ENCODE assay signal across 8 cellular contexts in the genomic region with DNA sequence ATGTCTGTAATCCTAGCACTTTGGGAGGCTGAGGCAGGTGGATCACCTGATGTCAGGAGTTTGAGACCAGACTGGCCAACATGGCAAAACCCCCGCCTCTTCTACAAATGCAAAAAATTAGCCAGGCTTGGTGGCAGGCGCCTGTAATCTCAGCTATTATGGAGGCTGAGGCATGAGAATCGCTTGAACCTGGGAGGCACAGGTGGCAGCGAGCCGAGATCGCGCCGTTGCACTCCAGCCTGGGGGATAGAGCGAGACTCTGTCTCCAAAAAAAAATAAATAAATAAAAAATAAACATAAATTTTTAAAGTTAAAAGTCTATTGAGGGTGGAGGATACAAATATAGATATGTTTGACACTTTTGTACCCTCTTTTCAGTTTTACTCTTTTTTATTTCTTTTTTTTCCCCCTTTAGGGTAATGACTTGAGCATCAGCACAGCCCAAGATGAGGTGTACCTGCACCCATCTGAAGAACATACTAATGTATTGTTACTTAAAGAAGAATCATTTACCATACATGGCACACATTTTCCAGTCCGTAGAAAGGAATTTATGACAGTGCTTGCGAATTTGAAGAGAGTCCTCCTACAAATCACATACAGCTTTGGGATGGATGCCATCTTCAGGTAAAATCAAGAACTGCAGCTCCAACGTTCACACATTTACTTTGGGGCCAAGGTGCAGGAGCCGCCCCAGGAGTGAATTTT.
A peak's percentile ranks its signal among the peaks of the same experiment; 100 is the strongest.
DNase-seq lines count a peak whose midpoint lies in the region; ATAC-seq and TF ChIP-seq lines count a peak whose summit lies in the region.

No MANE protein-coding gene starts in this region.

- no peak for TF ChIP-seq POLR2A in HCT116 (IDR thresholded peaks at IDR 0.05; ENCODE audit: borderline replicate concordance, extremely low read depth, insufficient read depth, insufficient read length)

- H3K27me3 ChIP-seq in HCT116 (ENCODE audit: insufficient read depth, low read length) (no peaks in the 10 kb centered on the region), iPS DF 6.9 (ENCODE audit: control insufficient read depth, insufficient read depth, low read length) (no peaks in the 10 kb centered on the region)

- intact Hi-C loops in HCT116 (cut with micrococcal nuclease): loop anchor here (1.0 to 5.0 kb wide), 3 partner anchors 445 to 1515 kb away; no protein-coding TSS in a partner anchor

- H3K79me2 ChIP-seq in HCT116 (ENCODE audit: insufficient read depth, low read length): no peaks in the 10 kb centered on the region

- TF ChIP-seq CTCF in HCT116 (IDR thresholded peaks at IDR 0.05 in 2 of 3, conservative IDR thresholded peaks at IDR 0.05 in 1 of 3; ENCODE audit: borderline replicate concordance in 1 of 3, insufficient read depth in 1 of 3, low read depth in 2 of 3, low read length in 2 of 3): peak; percentile 64 to 87 (median 75); a peak in 5 of 6 replicates

- WGBS in iPS DF 6.9 (ENCODE audit: insufficient coverage, insufficient read length): no CpG with 5 or more reads among the region's 13 CpGs

- BruUV-seq in HCT116 (replicated peaks; lab: Mats Ljungman, UMichigan): no TSS peak

- H2AFZ ChIP-seq in HCT116 (ENCODE audit: low read depth, low read length, poor library complexity, severe bottlenecking): peak overlapping the region; percentile 92

- peak; percentile 90 for TF ChIP-seq RAD21 in HCT116 (IDR thresholded peaks at IDR 0.05; ENCODE audit: low read depth)

- CTCF ChIA-PET in HCT116 (lab: Charles Lee): interaction anchor here (0.7 to 1.8 kb wide), 7 partner anchors 9 to 735 kb away, joined by 3 to 9 read pairs (median 3); no protein-coding TSS in a partner anchor

- no peaks in the 10 kb centered on the region for H4K20me1 ChIP-seq in HCT116 (ENCODE audit: insufficient read depth)

- no peaks in the 10 kb centered on the region for H3K36me3 ChIP-seq in HCT116 (ENCODE audit: control insufficient read depth in 1 of 2, insufficient read depth in 2 of 2, low read length in 2 of 2)
- no peaks in the 10 kb centered on the region for H3K36me3 ChIP-seq in iPS DF 6.9 (ENCODE audit: control insufficient read depth, insufficient read depth, low read length)

- H3K9me3 ChIP-seq in HCT116 (ENCODE audit: control insufficient read depth in 1 of 2, insufficient read depth in 1 of 2, low read depth in 1 of 2, low read length in 2 of 2) (no peaks in the 10 kb centered on the region), iPS DF 6.9 (ENCODE audit: control insufficient read depth, insufficient read depth, low read length) (no peaks in the 10 kb centered on the region)

- POLR2A ChIA-PET in HCT116 (lab: Charles Lee): interaction anchor here (1.0 kb wide), 1 partner anchor 521 kb away, joined by 3 read pairs; no protein-coding TSS in a partner anchor

- peak; percentile 70 for DNase-seq in activated effector memory CD4-positive, alpha-beta T cell treated with anti-CD3 and anti-CD28 coated beads, Interleukin-2, amount 50 U/mL, for 16 hours
- DNase-seq in activated effector memory CD4-positive, alpha-beta T cell treated with Interleukin-2 at 50 U/mL for 16 hours: no peak
- DNase-seq in HCT116 (ENCODE audit: low read depth, low spot score): peak; percentile 73
- DNase-seq in LoVo (ENCODE audit: low spot score): peak; percentile 85
- DNase-seq in SKM-1 treated with dmso at 0.1 percent for 144 hours (lab: John Stamatoyannopoulos, UW; ENCODE audit: unreplicated experiment): peak; percentile 54
- DNase-seq in astrocyte of the hippocampus (ENCODE audit: low read depth, low spot score): peak; percentile 82
- peak; percentile 55 for DNase-seq in iPS DF 6.9 (ENCODE audit: low read depth, low spot score)
- peak; percentile 16 to 81 (median 24) for DNase-seq in stimulated activated CD4-positive, alpha-beta T cell treated with anti-CD3 and anti-CD28 coated beads, Interleukin-12 subunit alpha, Interleukin-12 subunit beta, amount 100 ng/mL, for 48 hours (ENCODE audit: low read depth in 2 of 3, low spot score in 1 of 3)

- no peaks in the 10 kb centered on the region for H3K9me2 ChIP-seq in HCT116 (ENCODE audit: insufficient read depth)

- no peak overlapping the region for H3K4me3 ChIP-seq in HCT116 (replicated peaks in 1 of 2; ENCODE audit: low read depth in 1 of 2, low read length in 2 of 2)
- H3K4me3 ChIP-seq in iPS DF 6.9 (ENCODE audit: low read length): no peak overlapping the region

- H3K4me1 ChIP-seq in HCT116 (ENCODE audit: control insufficient read depth in 1 of 2, insufficient read depth in 2 of 2, low read length in 2 of 2): peaks cover 3 to 10% of the 10 kb centered on the region in 2 experiments; a peak in 3 of 4 replicates
- H3K4me1 ChIP-seq in iPS DF 6.9 (ENCODE audit: control insufficient read depth, insufficient read depth, low read length): no peaks in the 10 kb centered on the region

- RAD21 ChIA-PET in HCT116 (lab: Charles Lee; ENCODE audit: low non-redundant PET in 1 of 2, low total read pairs in 2 of 2, uncharacterized antibody in 2 of 2, unreplicated experiment in 2 of 2): interaction anchor here in 1 of 2 experiments (1.4 kb wide), 1 partner anchor 444 kb away, joined by 5 read pairs; no protein-coding TSS in a partner anchor

- no peak overlapping the region for H3K9ac ChIP-seq in HCT116 (ENCODE audit: low read length)

- ATAC-seq in HCT116: peak; percentile 93

- peak overlapping the region; percentile 62 for H3K4me2 ChIP-seq in HCT116 (ENCODE audit: low read length)

- H3K27ac ChIP-seq in HCT116 (ENCODE audit: low read depth, low read length) (no peak overlapping the region), iPS DF 6.9 (ENCODE audit: low read length) (no peak overlapping the region)

TF ChIP-seq in HCT116, 20 proteins besides CTCF, POLR2A, EP300 and RAD21:
- TF ChIP-seq EZH2phosphoT487 (IDR thresholded peaks at IDR 0.05; ENCODE audit: borderline replicate concordance): no peak
- TF ChIP-seq EGR1 (IDR thresholded peaks at IDR 0.05; ENCODE audit: low read depth): no peak
- TF ChIP-seq SIN3A (IDR thresholded peaks at IDR 0.05; ENCODE audit: low read depth): no peak
- TF ChIP-seq YY1 (IDR thresholded peaks at IDR 0.05; ENCODE audit: extremely low read depth, insufficient replicate concordance, low read depth, low read length): no peak
- no peak for TF ChIP-seq CEBPB (IDR thresholded peaks at IDR 0.05; ENCODE audit: low read depth)
- TF ChIP-seq POLR2AphosphoS5 (IDR thresholded peaks at IDR 0.05; ENCODE audit: low read depth, low read length): no peak
- no peak for TF ChIP-seq CBX3 (IDR thresholded peaks at IDR 0.05; ENCODE audit: low read depth)
- no peak for TF ChIP-seq REST (IDR thresholded peaks at IDR 0.05; ENCODE audit: low read depth)
- no peak for TF ChIP-seq JUND (IDR thresholded peaks at IDR 0.05)
- TF ChIP-seq ELF1 (IDR thresholded peaks at IDR 0.05; ENCODE audit: borderline replicate concordance, low read depth): no peak
- TF ChIP-seq, protein P1, sequence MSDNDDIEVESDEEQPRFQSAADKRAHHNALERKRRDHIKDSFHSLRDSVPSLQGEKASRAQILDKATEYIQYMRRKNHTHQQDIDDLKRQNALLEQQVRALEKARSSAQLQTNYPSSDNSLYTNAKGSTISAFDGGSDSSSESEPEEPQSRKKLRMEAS (IDR thresholded peaks at IDR 0.05): no peak
- TF ChIP-seq ZFX (IDR thresholded peaks at IDR 0.05): no peak
- no peak for TF ChIP-seq EZH2 (IDR thresholded peaks at IDR 0.05)
- TF ChIP-seq, protein P2, sequence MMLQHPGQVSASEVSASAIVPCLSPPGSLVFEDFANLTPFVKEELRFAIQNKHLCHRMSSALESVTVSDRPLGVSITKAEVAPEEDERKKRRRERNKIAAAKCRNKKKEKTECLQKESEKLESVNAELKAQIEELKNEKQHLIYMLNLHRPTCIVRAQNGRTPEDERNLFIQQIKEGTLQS (IDR thresholded peaks at IDR 0.05): no peak
- no peak for TF ChIP-seq ZNF274 (IDR thresholded peaks at IDR 0.05; ENCODE audit: low read depth, low read length)
